Comparison of ENCODE assay signal across 26 cellular contexts in genomic region chr19:28184997-28185396, GRCh38.
DNase-seq lines count a peak whose midpoint lies in the region; ATAC-seq and TF ChIP-seq lines count a peak whose summit lies in the region.
"Had no signal": no experiment of that assay in that cellular context is flagged by ENCODE, and none has a peak within 500 bp of the region (broad histone marks: within the 10 kb centered on the region; RNA-seq: fewer than 3 reads in every experiment).

No MANE protein-coding gene starts in this region.

- TF ChIP-seq POLR2A in NB4 (IDR thresholded peaks at IDR 0.05; ENCODE audit: extremely low read depth, insufficient read length) = no peak

- no peak for TF ChIP-seq CTCF in NB4 (IDR thresholded peaks at IDR 0.05; ENCODE audit: low read depth, low read length)
- no peak for TF ChIP-seq CTCF in cardiac fibroblast (IDR thresholded peaks at IDR 0.05; ENCODE audit: low read depth, low read length)

- DNase-seq in A172 (ENCODE audit: low spot score) (peak; percentile 22), NB4 (ENCODE audit: low read depth) (peak; percentile 1), cardiac fibroblast (ENCODE audit: low read depth in 2 of 2) (peak; percentile 3 to 25), kidney glomerular epithelial cell (lab: John Stamatoyannopoulos, UW) (peak; percentile 41), NCI-H345 treated with DMSO at 0.1 percent for 48 hours (lab: John Stamatoyannopoulos, UW; ENCODE audit: unreplicated experiment) (no peak), EL (no peak), AG08396 (ENCODE audit: low spot score) (no peak)
- DNase-seq: 8988T; activated CD4-positive, alpha-beta T cell treated with anti-CD3 and anti-CD28 coated beads for 36 hours; activated gamma-delta T cell treated with Interleukin-2 at 50 U/mL for 16 hours; activated naive CD8-positive, alpha-beta T cell treated with anti-CD3 and anti-CD28 coated beads, Interleukin-2, amount 50 U/mL, for 24 hours; activated T-cell treated with anti-CD3 and anti-CD28 coated beads, Interleukin-2, amount 50 U/mL, for 1 hour; COR-L47; DND-41; endodermal cell; glutamatergic neuron; H9; mammary epithelial cell; NCI-H1417; NCI-H2081 treated with DMSO at 0.1 percent for 48 hours; RPMI8226; T-helper 17 cell; upper lobe of left lung had no signal

- no peak for ATAC-seq in GM18867 (IDR thresholded peaks at IDR 0.05; ENCODE audit: unreplicated experiment)
- ATAC-seq: activated CD4-positive, alpha-beta T cell treated with anti-CD3 and anti-CD28 coated beads for 36 hours; activated naive CD8-positive, alpha-beta T cell treated with anti-CD3 and anti-CD28 coated beads, Interleukin-2, amount 50 U/mL, for 24 hours; GM12878; T-helper 17 cell had no signal

- no peak overlapping the region for H3K4me3 ChIP-seq in NB4 (ENCODE audit: low read depth, low read length)
- no peak overlapping the region for H3K4me3 ChIP-seq in cardiac fibroblast (replicated peaks in 1 of 2; ENCODE audit: low read depth in 2 of 2, low read length in 2 of 2)
- H3K4me3 ChIP-seq: BLaER1, GM12878, upper lobe of left lung had no signal

Comparison
In these comparisons a context has a peak if more than half of its experiments do, and no peak if none do; other contexts are left out.
1. DNase-seq: peak in A172 (single experiment), NB4 (single experiment), cardiac fibroblast (2 of 2) and kidney glomerular epithelial cell (single experiment); none in NCI-H345 treated with DMSO at 0.1 percent for 48 hours (single experiment), EL (single experiment) and AG08396 (single experiment).